Comparison of ENCODE assay signal across 26 cellular contexts in genomic region chr9:4321554-4321953, GRCh38.
"Had no signal": no experiment of that assay in that cellular context is flagged by ENCODE, and none has a peak within 500 bp of the region (broad histone marks: within the 10 kb centered on the region; RNA-seq: fewer than 3 reads in every experiment).

No MANE protein-coding gene starts in this region.

- H3K4me1 Mint-ChIP-seq: stimulated activated naive B cell treated with anti-CD40 and anti-IgM and Interleukin-4, amounts not matched to agents 10 μg/mL and 1 μg/mL and 100 μg/mL, for 72 hours had no signal

- H3K9me3 ChIP-seq: left ventricle myocardium inferior, mucosa of descending colon, pancreas, prostate gland, stomach, testis, thyroid gland, transverse colon, upper lobe of left lung, vagina had no signal

- H3K4me1 ChIP-seq: prostate gland, transverse colon, vagina had no signal

- H3K27me3 ChIP-seq: pancreas, stomach, testis, thyroid gland, transverse colon, upper lobe of left lung, vagina had no signal

- H3K36me3 ChIP-seq: left ventricle myocardium inferior, pancreas, prostate gland, stomach, thyroid gland, transverse colon, upper lobe of left lung, vagina had no signal

- FAIRE-seq: pancreas had no signal

- H3K9me3 Mint-ChIP-seq: natural killer cell treated with Interleukin-12 subunit alpha and Interleukin-12 subunit beta and Interleukin-15 and Interleukin-18, amount 100 ng/mL, for 72 hours had no signal

- H3K27ac Mint-ChIP-seq: naive thymus-derived CD4-positive, alpha-beta T cell; natural killer cell treated with Interleukin-12 subunit alpha and Interleukin-12 subunit beta and Interleukin-15 and Interleukin-18, amount 100 ng/mL, for 72 hours; stimulated activated naive B cell treated with anti-CD40 and anti-IgM and Interleukin-4, amounts not matched to agents 10 μg/mL and 1 μg/mL and 100 μg/mL, for 72 hours had no signal

- H3K4me3 Mint-ChIP-seq: naive thymus-derived CD4-positive, alpha-beta T cell; natural killer cell treated with Interleukin-12 subunit alpha and Interleukin-12 subunit beta and Interleukin-15 and Interleukin-18, amount 100 ng/mL, for 72 hours; stimulated activated naive B cell treated with anti-CD40 and anti-IgM and Interleukin-4, amounts not matched to agents 10 μg/mL and 1 μg/mL and 100 μg/mL, for 72 hours had no signal

- H3K4me3 ChIP-seq: left ventricle myocardium inferior, lung, mucosa of descending colon, pancreas, prostate gland, skin epidermis, stomach, testis, thyroid gland, transverse colon, upper lobe of left lung, vagina had no signal

- DNase-seq: islet precursor cell; left ventricle myocardium inferior; midbrain; mucosa of descending colon; naive thymus-derived CD4-positive, alpha-beta T cell; pancreas; posterior cingulate gyrus; retina; right cardiac atrium; stimulated activated CD4-positive, alpha-beta T cell treated with anti-CD3 and anti-CD28 coated beads, Interleukin-12 subunit alpha, Interleukin-12 subunit beta, amount 100 ng/mL, for 4 hours; stimulated activated CD4-positive, alpha-beta T cell treated with anti-CD3 and anti-CD28 coated beads, Interleukin-15, amount 100 ng/mL, for 24 hours; stimulated activated CD4-positive, alpha-beta T cell treated with anti-CD3 and anti-CD28 coated beads, Interleukin-2, amount 100 ng/mL, for 24 hours; stimulated activated CD4-positive, alpha-beta T cell treated with anti-CD3 and anti-CD28 coated beads, Interleukin-4, amount 100 ng/mL, for 1 hour; stimulated activated naive B cell treated with anti-CD40 and anti-IgM and Interleukin-4, amounts not matched to agents 10 μg/mL and 1 μg/mL and 100 μg/mL, for 72 hours; stimulated activated naive CD8-positive, alpha-beta T cell treated with anti-CD3 and anti-CD28 coated beads, Interleukin-15, Interleukin-2, amounts not matched to agents 100 U/mL and 50 U/mL, for 24 hours; stomach; testis; thyroid gland; transverse colon; upper lobe of left lung had no signal

- H3K27ac ChIP-seq: left ventricle myocardium inferior, pancreas, prostate gland, skin epidermis, stomach, testis, thyroid gland, transverse colon, upper lobe of left lung, vagina had no signal

- H3K36me3 Mint-ChIP-seq: natural killer cell treated with Interleukin-12 subunit alpha and Interleukin-12 subunit beta and Interleukin-15 and Interleukin-18, amount 100 ng/mL, for 72 hours; stimulated activated naive B cell treated with anti-CD40 and anti-IgM and Interleukin-4, amounts not matched to agents 10 μg/mL and 1 μg/mL and 100 μg/mL, for 72 hours had no signal

- ATAC-seq: mucosa of descending colon; naive thymus-derived CD4-positive, alpha-beta T cell; natural killer cell treated with Interleukin-12 subunit alpha and Interleukin-12 subunit beta and Interleukin-15 and Interleukin-18, amount 100 ng/mL, for 72 hours; pancreas; right cardiac atrium; sciatic nerve; stimulated activated naive B cell treated with anti-CD40 and anti-IgM and Interleukin-4, amounts not matched to agents 10 μg/mL and 1 μg/mL and 100 μg/mL, for 72 hours; stimulated activated naive CD8-positive, alpha-beta T cell treated with anti-CD3 and anti-CD28 coated beads, Interleukin-15, Interleukin-2, amounts not matched to agents 100 U/mL and 50 U/mL, for 24 hours had no signal
